In the genomic region with DNA sequence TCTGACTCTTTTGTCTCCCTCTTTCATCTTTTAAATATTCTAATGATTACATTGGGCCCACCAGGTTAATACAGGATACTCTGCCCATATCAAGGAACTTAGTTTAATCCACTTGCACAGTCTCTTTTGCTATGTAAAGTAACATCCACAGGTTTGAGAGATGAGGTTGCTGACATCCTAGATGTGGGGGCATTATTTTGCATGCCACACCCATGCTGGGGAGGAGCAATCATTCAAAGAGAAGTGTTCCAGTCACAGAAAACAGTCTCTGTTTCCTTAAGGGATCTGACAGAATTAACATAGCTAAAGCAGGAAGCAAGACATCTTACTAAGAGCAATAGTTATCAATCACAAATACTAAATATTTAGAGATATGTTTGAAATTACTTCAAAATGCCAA, we compare ENCODE assay signal across 16 cellular contexts. TPM values are rescaled to one million over a fixed set of nuclear protein-coding genes. Genes with fewer than 3 reads are reported as not detected.
"Had no signal": no experiment of that assay in that cellular context is flagged by ENCODE, and none has a peak within 500 bp of the region (broad histone marks: within the 10 kb centered on the region; RNA-seq: fewer than 3 reads in every experiment).

No MANE protein-coding gene starts in this region.

- H3K27ac ChIP-seq: dorsolateral prefrontal cortex, heart right ventricle, neutrophil, right atrium auricular region had no signal

- H3K9me3 Mint-ChIP-seq: nephron progenitor cell had no signal

- H3K4me3 Mint-ChIP-seq: naive thymus-derived CD4-positive, alpha-beta T cell; nephron progenitor cell had no signal

- DNase-seq: cortex of kidney; dorsolateral prefrontal cortex; effector CD8-positive, alpha-beta T cell; heart right ventricle; hypothalamus; naive thymus-derived CD4-positive, alpha-beta T cell; nephron progenitor cell; small intestine; stimulated activated CD4-positive, alpha-beta T cell treated with anti-CD3 and anti-CD28 coated beads, Interleukin-12 subunit alpha, Interleukin-12 subunit beta, amount 100 ng/mL, for 4 hours; stimulated activated naive CD4-positive, alpha-beta T cell treated with Interleukin-2 at 50 U/mL for 16 hours; trophoblast cell had no signal

- H3K9me3 ChIP-seq: heart right ventricle, neutrophil, right atrium auricular region had no signal

- ATAC-seq: esophagus mucosa; heart right ventricle; naive thymus-derived CD4-positive, alpha-beta T cell had no signal

- H3K4me1 Mint-ChIP-seq: naive thymus-derived CD4-positive, alpha-beta T cell; nephron progenitor cell had no signal

- H3K36me3 ChIP-seq: heart right ventricle, neutrophil, right atrium auricular region had no signal

- FAIRE-seq: frontal cortex, small intestine had no signal

- H3K36me3 Mint-ChIP-seq: naive thymus-derived CD4-positive, alpha-beta T cell had no signal

- H3K27ac Mint-ChIP-seq: naive thymus-derived CD4-positive, alpha-beta T cell; nephron progenitor cell had no signal

- H3K27me3 Mint-ChIP-seq: naive thymus-derived CD4-positive, alpha-beta T cell had no signal

- H3K27me3 ChIP-seq: dorsolateral prefrontal cortex, heart right ventricle, neutrophil, right atrium auricular region had no signal

- H3K4me3 ChIP-seq: dorsolateral prefrontal cortex, heart right ventricle, right atrium auricular region had no signal

- H3K4me1 ChIP-seq: heart right ventricle, right atrium auricular region had no signal

RNA-seq across cellular contexts. Expression of a gene that starts 11.5 kb away (rescaled TPM):
- total RNA-seq: mononuclear cell; naive thymus-derived CD4-positive, alpha-beta T cell had no signal
- polyA plus RNA-seq: naive thymus-derived CD4-positive, alpha-beta T cell had no signal
